In genomic region chr12:114658002-114658441, GRCh38 we compare ENCODE assay signal across 19 cellular contexts. TPM values are rescaled to one million over a fixed set of nuclear protein-coding genes. Genes with fewer than 3 reads are reported as not detected.
A peak's percentile ranks its signal among the peaks of the same experiment; 100 is the strongest.
DNase-seq lines count a peak whose midpoint lies in the region; ATAC-seq, FAIRE-seq and TF ChIP-seq lines count a peak whose summit lies in the region.
"Had no signal": no experiment of that assay in that cellular context is flagged by ENCODE, and none has a peak within 500 bp of the region (broad histone marks: within the 10 kb centered on the region; RNA-seq: fewer than 3 reads in every experiment).

No MANE protein-coding gene starts in this region.

- H3K79me2 ChIP-seq in HepG2 (ENCODE audit: insufficient read depth, low read length): no peaks in the 10 kb centered on the region

- 0% methylated on average over 1 of the region's 1 CpG for WGBS in HepG2 (ENCODE audit: low lambda C conversion rate)
- WGBS in right lobe of liver (ENCODE audit: insufficient coverage, low coverage, low lambda C conversion rate, missing lambda C conversion rate): 77% methylated on average over 1 of the region's 1 CpG
- 29 to 61% (median 41%) methylated on average over 1 of the region's 1 CpG for WGBS in adrenal gland, 4 donors
- WGBS in mesodermal cell (ENCODE audit: insufficient coverage in 2 of 2), 2 experiments: no CpG with 5 or more reads among the region's 1 CpG

- H3K9me3 Mint-ChIP-seq in stimulated activated effector memory CD8-positive, alpha-beta T cell treated with anti-CD3 and anti-CD28 coated beads, Interleukin-12 subunit alpha, Interleukin-12 subunit beta, amount 100 ng/mL, for 72 hours: no peaks in the 10 kb centered on the region
- no peaks in the 10 kb centered on the region for H3K9me3 Mint-ChIP-seq in CD4-positive, alpha-beta T cell
- H3K9me3 Mint-ChIP-seq in MCF 10A (ENCODE audit: unreplicated experiment): peaks cover 5% of the 10 kb centered on the region

- intact Hi-C loops in HepG2 (cut with micrococcal nuclease; ENCODE audit: unreplicated experiment) (loop anchor here (5.0 kb wide), 1 partner anchor 764 kb away; no protein-coding TSS in a partner anchor), right lobe of liver (cut with DNase I) (no loop called here), adrenal gland (cut with DNase I) (no loop called here), MCF 10A (cut with micrococcal nuclease) (no loop called here)
- intact Hi-C loops in CD4-positive, alpha-beta T cell (cut with DNase I, micrococcal nuclease): no loop called here

- H3K4me3 Mint-ChIP-seq in stimulated activated effector memory CD8-positive, alpha-beta T cell treated with anti-CD3 and anti-CD28 coated beads, Interleukin-12 subunit alpha, Interleukin-12 subunit beta, amount 100 ng/mL, for 72 hours: no peak overlapping the region
- no peak overlapping the region for H3K4me3 Mint-ChIP-seq in CD4-positive, alpha-beta T cell
- H3K4me3 Mint-ChIP-seq in MCF 10A (ENCODE audit: unreplicated experiment): no peak overlapping the region

- H3K4me1 Mint-ChIP-seq in stimulated activated effector memory CD8-positive, alpha-beta T cell treated with anti-CD3 and anti-CD28 coated beads, Interleukin-12 subunit alpha, Interleukin-12 subunit beta, amount 100 ng/mL, for 72 hours: peaks cover 7% of the 10 kb centered on the region
- no peaks in the 10 kb centered on the region for H3K4me1 Mint-ChIP-seq in CD4-positive, alpha-beta T cell (ENCODE audit: low read depth)
- peaks cover 6% of the 10 kb centered on the region for H3K4me1 Mint-ChIP-seq in MCF 10A (ENCODE audit: insufficient read depth, unreplicated experiment)

- CTCF ChIA-PET in HepG2 (lab: Yijun Ruan, JAX; ENCODE audit: low intra/inter-chr PET ratio, low total read pairs): no interaction called here
- CTCF ChIA-PET in CD4-positive, alpha-beta T cell (lab: Charles Lee): no interaction called here
- CTCF ChIA-PET in MCF 10A (lab: Yijun Ruan, JAX): interaction anchor here (0.6 to 1.7 kb wide), 2 partner anchors 33 to 1260 kb away, joined by 3 to 6 read pairs; no protein-coding TSS in a partner anchor

- DNase-seq in HepG2 (ENCODE audit: low spot score): peak; percentile 91
- no peak for DNase-seq in right lobe of liver
- no peak for DNase-seq in adrenal gland
- no peak for DNase-seq in stimulated activated effector memory CD8-positive, alpha-beta T cell treated with anti-CD3 and anti-CD28 coated beads, Interleukin-12 subunit alpha, Interleukin-12 subunit beta, amount 100 ng/mL, for 72 hours (ENCODE audit: low spot score in 2 of 2)
- no peak for DNase-seq in CD4-positive, alpha-beta T cell
- no peak for DNase-seq in MCF 10A (ENCODE audit: unreplicated experiment)
- DNase-seq in effector memory CD4-positive, alpha-beta T cell: no peak
- DNase-seq: C1 segment of cervical spinal cord, HCEC 1CT, KG1, NCI-H1092 treated with DMSO at 0.1 percent for 48 hours, NCI-H2107, NCI-H2227 treated with DMSO at 0.1 percent for 48 hours, NCI-H524 had no signal

- POLR2A ChIA-PET in HepG2 (lab: Yijun Ruan, JAX): interaction anchor here (0.7 to 3.0 kb wide), 6 partner anchors 14 to 1106 kb away, joined by 3 to 21 read pairs (median 5); partner anchors contain the start of gene TBX3
- POLR2A ChIA-PET in CD4-positive, alpha-beta T cell (lab: Charles Lee): no interaction called here
- POLR2A ChIA-PET in MCF 10A (lab: Yijun Ruan, JAX): no interaction called here

- no peak for TF ChIP-seq RAD21 in HepG2 (CRISPR knock-in tag; IDR thresholded peaks at IDR 0.05)

- ATAC-seq in HepG2 (peak; percentile 17), right lobe of liver (no peak)
- ATAC-seq in stimulated activated effector memory CD8-positive, alpha-beta T cell treated with anti-CD3 and anti-CD28 coated beads, Interleukin-12 subunit alpha, Interleukin-12 subunit beta, amount 100 ng/mL, for 72 hours: no peak
- ATAC-seq in CD4-positive, alpha-beta T cell (ENCODE audit: poor library complexity): no peak
- ATAC-seq: Panc1 had no signal

- H3K9ac ChIP-seq in HepG2 (ENCODE audit: insufficient read depth, low read depth, low read length): peak overlapping the region; percentile 82

- in situ Hi-C loops in HepG2 (cut with HindIII; ENCODE audit: extremely low pct_ligation_motif_present, low pct_unique_long_range_greater_than_20kb): loop anchor here (25.0 kb wide), 2 partner anchors 804 to 1254 kb away; no protein-coding TSS in a partner anchor

- peaks cover 38% of the 10 kb centered on the region for H3K27me3 Mint-ChIP-seq in CD4-positive, alpha-beta T cell
- H3K27me3 Mint-ChIP-seq in MCF 10A (ENCODE audit: insufficient read depth, unreplicated experiment): peaks cover 14% of the 10 kb centered on the region

- H3K27ac ChIP-seq in HepG2 (ENCODE audit: extremely low read length, insufficient read depth, low read length) (peak overlapping the region; percentile 97), right lobe of liver (no peak overlapping the region), adrenal gland (peak overlapping the region in 4 of 5 donors; percentile 19 to 86 (median 60)), mesodermal cell (ENCODE audit: low read depth, low read length, severe bottlenecking) (peak overlapping the region; percentile 58)
- H3K27ac ChIP-seq in CD4-positive, alpha-beta T cell (ENCODE audit: low read depth, low read length): no peak overlapping the region
- no peak overlapping the region for H3K27ac ChIP-seq in effector memory CD4-positive, alpha-beta T cell (ENCODE audit: insufficient read depth, low read length, poor library complexity, severe bottlenecking)
- H3K27ac ChIP-seq: HL-60, SK-N-MC had no signal

- H3K9me3 ChIP-seq in HepG2 (ENCODE audit: low read length) (no peaks in the 10 kb centered on the region), right lobe of liver (no peaks in the 10 kb centered on the region), adrenal gland (replicated peaks in 1 of 3) (no peaks in the 10 kb centered on the region), mesodermal cell (ENCODE audit: control insufficient read depth, low read length) (no peaks in the 10 kb centered on the region)
- no peaks in the 10 kb centered on the region for H3K9me3 ChIP-seq in CD4-positive, alpha-beta T cell (ENCODE audit: control insufficient read depth, low read length)
- no peaks in the 10 kb centered on the region for H3K9me3 ChIP-seq in effector memory CD4-positive, alpha-beta T cell (ENCODE audit: control insufficient read depth, low read length)

- peak overlapping the region; percentile 70 for H3K4me2 ChIP-seq in HepG2 (ENCODE audit: low read depth, low read length)

- FAIRE-seq in HepG2 (lab: Jason Lieb, UNC): no peak
- FAIRE-seq: GM19239 had no signal

- H3K4me1 ChIP-seq in HepG2 (ENCODE audit: insufficient read depth, low read length): peaks cover 76% of the 10 kb centered on the region
- peaks cover 0 to 9% (median 0%) of the 10 kb centered on the region in 4 donors for H3K4me1 ChIP-seq in right lobe of liver
- H3K4me1 ChIP-seq in adrenal gland (replicated peaks in 1 of 2): peaks cover 26 to 44% of the 10 kb centered on the region in 2 donors
- H3K4me1 ChIP-seq in mesodermal cell (ENCODE audit: control insufficient read depth, insufficient read depth, low read length, poor library complexity, severe bottlenecking): peaks cover 45% of the 10 kb centered on the region
- H3K4me1 ChIP-seq in effector memory CD4-positive, alpha-beta T cell (ENCODE audit: control insufficient read depth, insufficient read depth, low read length, poor library complexity, severe bottlenecking): no peaks in the 10 kb centered on the region

- BruUV-seq in HepG2 (replicated peaks; lab: Mats Ljungman, UMichigan) (no TSS peak), MCF 10A (replicated peaks; lab: Mats Ljungman, UMichigan) (no TSS peak)

- no peak overlapping the region for H2AFZ ChIP-seq in HepG2 (ENCODE audit: low read length)

- peak in 1 of 2 experiments; percentile 92; a peak in 2 of 4 replicates for TF ChIP-seq EP300 in HepG2 (IDR thresholded peaks at IDR 0.05; ENCODE audit: low read depth in 2 of 2, low read length in 2 of 2)
- TF ChIP-seq EP300 in HepG2 (CRISPR knock-in tag; IDR thresholded peaks at IDR 0.05; ENCODE audit: borderline replicate concordance): peak; percentile 85; the same call in 1 of the 2 replicates

- no peaks in the 10 kb centered on the region for H3K27me3 ChIP-seq in HepG2 (ENCODE audit: control insufficient read depth in 1 of 2, insufficient read depth in 2 of 2, low read length in 2 of 2)
- no peaks in the 10 kb centered on the region for H3K27me3 ChIP-seq in right lobe of liver
- H3K27me3 ChIP-seq in adrenal gland: no peaks in the 10 kb centered on the region
- H3K27me3 ChIP-seq in CD4-positive, alpha-beta T cell (ENCODE audit: control insufficient read depth, insufficient read depth, low read length): peaks cover 4% of the 10 kb centered on the region
- H3K27me3 ChIP-seq in effector memory CD4-positive, alpha-beta T cell (replicated peaks; ENCODE audit: control insufficient read depth, insufficient read depth, low read length, poor library complexity, severe bottlenecking): no peaks in the 10 kb centered on the region

- H3K4me3 ChIP-seq in HepG2 (replicated peaks in 1 of 3; ENCODE audit: insufficient read depth in 1 of 3, low read depth in 2 of 3, low read length in 3 of 3) (peak overlapping the region in 1 of 3 experiments; percentile 1; a peak in 1 of 6 replicates), right lobe of liver (no peak overlapping the region), adrenal gland (no peak overlapping the region), mesodermal cell (ENCODE audit: extremely low read depth, insufficient read depth, low read length, poor library complexity, severe bottlenecking) (no peak overlapping the region)
- H3K4me3 ChIP-seq in effector memory CD4-positive, alpha-beta T cell (ENCODE audit: insufficient read depth, low read depth, low read length, poor library complexity, severe bottlenecking): no peak overlapping the region
- H3K4me3 ChIP-seq: SK-N-MC had no signal

- no peaks in the 10 kb centered on the region for H4K20me1 ChIP-seq in HepG2 (ENCODE audit: insufficient read depth, low read length)

- no peak overlapping the region for H3K27ac Mint-ChIP-seq in stimulated activated effector memory CD8-positive, alpha-beta T cell treated with anti-CD3 and anti-CD28 coated beads, Interleukin-12 subunit alpha, Interleukin-12 subunit beta, amount 100 ng/mL, for 72 hours
- H3K27ac Mint-ChIP-seq in CD4-positive, alpha-beta T cell: no peak overlapping the region
- H3K27ac Mint-ChIP-seq in MCF 10A (ENCODE audit: low read depth, unreplicated experiment): no peak overlapping the region

- TF ChIP-seq POLR2A in HepG2 (IDR thresholded peaks at IDR 0.05; ENCODE audit: insufficient read depth in 1 of 2, low read depth in 2 of 2, low read length in 2 of 2): no peak
- no peak for TF ChIP-seq POLR2A in right lobe of liver (IDR thresholded peaks at IDR 0.05)
- no peak for TF ChIP-seq POLR2A in adrenal gland (IDR thresholded peaks at IDR 0.05)

- TF ChIP-seq CTCF in HepG2 (CRISPR knock-in tag; IDR thresholded peaks at IDR 0.05) (no peak), right lobe of liver (IDR thresholded peaks at IDR 0.05) (no peak), adrenal gland (IDR thresholded peaks at IDR 0.05) (no peak), MCF 10A (IDR thresholded peaks at IDR 0.05; ENCODE audit: unreplicated experiment) (no peak)
- TF ChIP-seq CTCF in CD4-positive, alpha-beta T cell (IDR thresholded peaks at IDR 0.05): no peak

- H3K36me3 ChIP-seq in HepG2 (replicated peaks in 1 of 2; ENCODE audit: control insufficient read depth in 1 of 2, insufficient read depth in 2 of 2, low read length in 2 of 2): no peaks in the 10 kb centered on the region
- H3K36me3 ChIP-seq in right lobe of liver: no peaks in the 10 kb centered on the region
- H3K36me3 ChIP-seq in adrenal gland (replicated peaks in 1 of 2): no peaks in the 10 kb centered on the region
- H3K36me3 ChIP-seq in mesodermal cell (ENCODE audit: control insufficient read depth, insufficient read depth, low read length): no peaks in the 10 kb centered on the region
- no peaks in the 10 kb centered on the region for H3K36me3 ChIP-seq in effector memory CD4-positive, alpha-beta T cell (ENCODE audit: control insufficient read depth, insufficient read depth, low read length)

- no peaks in the 10 kb centered on the region for H3K36me3 Mint-ChIP-seq in stimulated activated effector memory CD8-positive, alpha-beta T cell treated with anti-CD3 and anti-CD28 coated beads, Interleukin-12 subunit alpha, Interleukin-12 subunit beta, amount 100 ng/mL, for 72 hours
- no peaks in the 10 kb centered on the region for H3K36me3 Mint-ChIP-seq in CD4-positive, alpha-beta T cell (ENCODE audit: low read depth)
- no peaks in the 10 kb centered on the region for H3K36me3 Mint-ChIP-seq in MCF 10A (ENCODE audit: insufficient read depth, unreplicated experiment)

RNA-seq across cellular contexts. Expression of gene TBX3, which starts 26.0 kb away (rescaled TPM):
- total RNA-seq in HepG2 (2016; rRNA removed; fragmentation: Illumina TruSeq; extraction: Trizol): 17.2 and 27.1 TPM in 2 replicates
- 3.5 and 4.1 TPM in 2 replicates for total RNA-seq in HepG2 (2016; cell fraction: cytosol; rRNA removed; fragmentation: Illumina TruSeq; extraction: Trizol; ENCODE audit: low read depth)
- 13.7 and 27.3 TPM in 2 replicates for total RNA-seq in HepG2 (2016; cell fraction: insoluble cytoplasmic fraction; rRNA removed; fragmentation: Illumina TruSeq; extraction: Trizol)
- 9.0 and 9.4 TPM in 2 replicates for total RNA-seq in HepG2 (2016; cell fraction: membrane; rRNA removed; fragmentation: Illumina TruSeq; extraction: Trizol)
- total RNA-seq in HepG2 (2016; cell fraction: nucleus; rRNA removed; fragmentation: Illumina TruSeq; extraction: Trizol): 39.2 and 46.8 TPM in 2 replicates
- polyA plus RNA-seq in HepG2 (2011; rRNA removed): 38.1 and 42.4 TPM in 2 replicates
- 12.5 and 15.0 TPM in 2 replicates for polyA plus RNA-seq in HepG2 (2011; cell fraction: cytosol; rRNA removed)
- 179 and 200 TPM in 2 replicates for polyA plus RNA-seq in HepG2 (2011; cell fraction: nucleus; rRNA removed)
- 34.8 and 37.9 TPM in 2 replicates for polyA plus RNA-seq in HepG2 (2012)
- polyA plus RNA-seq in HepG2 (2016; cell fraction: cytosol; fragmentation: Illumina TruSeq; extraction: Trizol; ENCODE audit: low read depth): 1.0 and 1.1 TPM in 2 replicates
- polyA plus RNA-seq in HepG2 (2016; cell fraction: insoluble cytoplasmic fraction; fragmentation: Illumina TruSeq; extraction: Trizol; ENCODE audit: low read depth): 16.8 and 21.4 TPM in 2 replicates
- polyA plus RNA-seq in HepG2 (2016; cell fraction: membrane; fragmentation: Illumina TruSeq; extraction: Trizol; ENCODE audit: low read depth): 3.9 and 4.1 TPM in 2 replicates
- 123 and 124 TPM in 2 replicates for polyA plus RNA-seq in HepG2 (2016; cell fraction: nucleus; fragmentation: Illumina TruSeq; extraction: Trizol; ENCODE audit: insufficient read depth, low read depth)
- 41.2 and 72.3 TPM in 2 replicates for polyA minus RNA-seq in HepG2 (2011; rRNA and poly(A)+ RNA removed; ENCODE audit: low replicate concordance)
- 22.2 and 24.4 TPM in 2 replicates for polyA minus RNA-seq in HepG2 (2011; cell fraction: cytosol; rRNA and poly(A)+ RNA removed)
- polyA minus RNA-seq in HepG2 (2011; cell fraction: nucleus; rRNA and poly(A)+ RNA removed): 128 and 133 TPM in 2 replicates
- total RNA-seq in right lobe of liver: 10 to 100 TPM; 15.6 to 44.0 (median 27.8) TPM
- 100 to 1,000 TPM; 273 to 602 (median 396) TPM for total RNA-seq in adrenal gland
- 100 to 1,000 TPM; 172 to 216 (median 181) TPM for polyA plus RNA-seq in adrenal gland
- polyA plus RNA-seq in mesodermal cell (2013, experiment 1 of 2): 73.1 TPM
- 94.7 TPM for polyA plus RNA-seq in mesodermal cell (2013, experiment 2 of 2)
- under 1 TPM in 1 of 2 experiments, not detected in 1; 0.08 TPM for total RNA-seq in CD4-positive, alpha-beta T cell
- total RNA-seq in MCF 10A (2022): 6.6 and 8.0 TPM in 2 replicates

Comparison
In these comparisons a context has a peak if more than half of its experiments do, and no peak if none do; other contexts are left out.
1. H3K27ac ChIP-seq: peak in HepG2 (single experiment), adrenal gland (4 of 5) and mesodermal cell (single experiment); none in right lobe of liver (0 of 3), CD4-positive, alpha-beta T cell (single experiment) and effector memory CD4-positive, alpha-beta T cell (single experiment).
2. RNA of gene TBX3, which starts 26.0 kb away (total RNA-seq): 273 to 602 TPM in adrenal gland; 15.6 to 44.0 TPM in right lobe of liver, 3.5 to 46.8 TPM in HepG2, 6.6 to 8.0 TPM in MCF 10A and 0.08 TPM in CD4-positive, alpha-beta T cell; every median in the first group is over 4 times any median in the second.